Comparison of ENCODE assay signal across 1 cellular context in genomic region chr11:134949716-134950115, GRCh38.
TF ChIP-seq lines count a peak whose summit lies in the region.

No MANE protein-coding gene starts in this region.

TF ChIP-seq in H1, 55 proteins besides CTCF, POLR2A, EP300 and RAD21 (continued from another document):
- TF ChIP-seq CHD1 (IDR thresholded peaks at IDR 0.05; ENCODE audit: low read depth, low read length), result no peak
